Comparison of ENCODE assay signal across 22 cellular contexts in genomic region chr16:57997176-57997527, GRCh38. TPM values are rescaled to one million over a fixed set of nuclear protein-coding genes. Genes with fewer than 3 reads are reported as not detected.
"Had no signal": no experiment of that assay in that cellular context is flagged by ENCODE, and none has a peak within 500 bp of the region (broad histone marks: within the 10 kb centered on the region; RNA-seq: fewer than 3 reads in every experiment).

No MANE protein-coding gene starts in this region.

- H3K4me3 ChIP-seq: heart right ventricle, prostate gland, SJSA1, skin epidermis had no signal

- H3K27me3 Mint-ChIP-seq: activated naive CD4-positive, alpha-beta T cell treated with anti-CD3 and anti-CD28 coated beads, Interleukin-2, amount 50 U/mL, for 24 hours; naive B cell had no signal

- H3K27ac Mint-ChIP-seq: endodermal cell, naive B cell had no signal

- ATAC-seq: activated CD4-positive, CD25-positive, alpha-beta regulatory T cell treated with anti-CD3 and anti-CD28 coated beads, Interleukin-2, amount 50 U/mL, for 24 hours; heart right ventricle; left colon; right cardiac atrium had no signal

- H3K36me3 Mint-ChIP-seq: activated naive CD4-positive, alpha-beta T cell treated with anti-CD3 and anti-CD28 coated beads, Interleukin-2, amount 50 U/mL, for 24 hours; naive B cell had no signal

- H3K27ac ChIP-seq: brain microvascular endothelial cell, prostate gland, SJSA1 had no signal

- H3K9me3 Mint-ChIP-seq: activated naive CD4-positive, alpha-beta T cell treated with anti-CD3 and anti-CD28 coated beads, Interleukin-2, amount 50 U/mL, for 24 hours; activated T-helper 2 cell treated with anti-CD3 and anti-CD28 coated beads, Interferon-gamma antibody, Interleukin-2, Interleukin-4, amounts not matched to agents 10 μg/mL and 5 μg/mL and 100 μg/mL, durations not matched to agents 14 hours and 24 hours and 36 hours; endodermal cell; naive B cell had no signal

- DNase-seq: activated CD4-positive, alpha-beta T cell treated with anti-CD3 and anti-CD28 coated beads, Interleukin-2, amount 50 U/mL, for 4 hours; activated T-cell treated with anti-CD3 and anti-CD28 coated beads for 4 hours; brain microvascular endothelial cell; heart right ventricle; left colon; naive B cell; right cardiac atrium; stimulated activated CD4-positive, alpha-beta T cell treated with anti-CD3 and anti-CD28 coated beads, Interleukin-4, amount 100 ng/mL, for 24 hours; stimulated activated naive CD4-positive, alpha-beta T cell treated with Interleukin-2 at 50 U/mL for 16 hours; substantia nigra; T-helper 9 cell; trophoblast cell had no signal

- H3K4me3 Mint-ChIP-seq: activated naive CD4-positive, alpha-beta T cell treated with anti-CD3 and anti-CD28 coated beads, Interleukin-2, amount 50 U/mL, for 24 hours; endodermal cell had no signal

- H3K9me3 ChIP-seq: heart right ventricle, prostate gland, SJSA1 had no signal

- H3K27me3 ChIP-seq: brain microvascular endothelial cell, heart right ventricle, SJSA1 had no signal

RNA-seq across cellular contexts. Expression of gene CNGB1, which starts 26.2 kb away (rescaled TPM):
- total RNA-seq: activated T-helper 2 cell treated with anti-CD3 and anti-CD28 coated beads, Interferon-gamma antibody, Interleukin-2, Interleukin-4, amounts not matched to agents 10 μg/mL and 5 μg/mL and 100 μg/mL, durations not matched to agents 14 hours and 24 hours and 36 hours; heart right ventricle; lung microvascular endothelial cell; mononuclear cell; omental fat pad; right cardiac atrium had no signal
- polyA plus RNA-seq: heart right ventricle, right cardiac atrium had no signal
